ENCODE assay signal across 1 cellular context in the genomic region with DNA sequence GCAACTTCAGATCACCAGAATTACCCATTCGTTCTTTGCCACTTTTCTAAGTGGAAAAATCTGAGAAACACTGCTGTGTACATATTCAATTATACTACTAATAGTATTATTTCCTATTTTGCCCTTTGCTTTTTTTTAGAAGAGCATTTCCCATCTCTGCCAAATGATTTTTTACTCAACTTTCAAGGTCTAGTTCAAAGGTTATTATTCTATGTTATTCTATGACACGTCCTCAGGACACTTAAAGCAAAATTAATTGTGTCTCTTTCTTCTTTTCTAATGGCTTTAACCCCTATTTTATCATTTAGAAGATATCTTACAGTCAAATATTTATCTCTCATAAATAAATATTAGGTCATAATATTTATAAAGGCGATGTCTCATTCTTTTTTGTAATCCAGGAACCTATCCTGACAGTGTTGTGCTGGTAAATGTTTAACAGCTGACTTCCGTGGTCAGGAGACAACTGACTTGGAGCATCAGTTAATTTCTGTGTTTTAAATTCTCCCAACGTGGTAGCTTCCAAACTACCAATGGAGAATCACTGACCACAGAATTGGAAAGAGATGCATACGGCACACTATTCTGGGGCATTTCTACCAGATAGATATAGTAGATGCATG.
TF ChIP-seq lines count a peak whose summit lies in the region.

No MANE protein-coding gene starts in this region.

TF ChIP-seq in HepG2, 621 proteins besides CTCF, POLR2A, EP300 and RAD21 (continued from another document and continues in another):
- TF ChIP-seq, protein P1, sequence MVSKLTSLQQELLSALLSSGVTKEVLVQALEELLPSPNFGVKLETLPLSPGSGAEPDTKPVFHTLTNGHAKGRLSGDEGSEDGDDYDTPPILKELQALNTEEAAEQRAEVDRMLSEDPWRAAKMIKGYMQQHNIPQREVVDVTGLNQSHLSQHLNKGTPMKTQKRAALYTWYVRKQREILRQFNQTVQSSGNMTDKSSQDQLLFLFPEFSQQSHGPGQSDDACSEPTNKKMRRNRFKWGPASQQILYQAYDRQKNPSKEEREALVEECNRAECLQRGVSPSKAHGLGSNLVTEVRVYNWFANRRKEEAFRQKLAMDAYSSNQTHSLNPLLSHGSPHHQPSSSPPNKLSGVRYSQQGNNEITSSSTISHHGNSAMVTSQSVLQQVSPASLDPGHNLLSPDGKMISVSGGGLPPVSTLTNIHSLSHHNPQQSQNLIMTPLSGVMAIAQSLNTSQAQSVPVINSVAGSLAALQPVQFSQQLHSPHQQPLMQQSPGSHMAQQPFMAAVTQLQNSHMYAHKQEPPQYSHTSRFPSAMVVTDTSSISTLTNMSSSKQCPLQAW (CRISPR knock-in tag; IDR thresholded peaks at IDR 0.05): no peak
- TF ChIP-seq, protein P2, sequence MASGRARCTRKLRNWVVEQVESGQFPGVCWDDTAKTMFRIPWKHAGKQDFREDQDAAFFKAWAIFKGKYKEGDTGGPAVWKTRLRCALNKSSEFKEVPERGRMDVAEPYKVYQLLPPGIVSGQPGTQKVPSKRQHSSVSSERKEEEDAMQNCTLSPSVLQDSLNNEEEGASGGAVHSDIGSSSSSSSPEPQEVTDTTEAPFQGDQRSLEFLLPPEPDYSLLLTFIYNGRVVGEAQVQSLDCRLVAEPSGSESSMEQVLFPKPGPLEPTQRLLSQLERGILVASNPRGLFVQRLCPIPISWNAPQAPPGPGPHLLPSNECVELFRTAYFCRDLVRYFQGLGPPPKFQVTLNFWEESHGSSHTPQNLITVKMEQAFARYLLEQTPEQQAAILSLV (CRISPR knock-in tag; IDR thresholded peaks at IDR 0.05; ENCODE audit: borderline replicate concordance): no peak
- TF ChIP-seq MAFG (CRISPR knock-in tag; IDR thresholded peaks at IDR 0.05): no peak
- no peak for TF ChIP-seq MZF1 (CRISPR knock-in tag; IDR thresholded peaks at IDR 0.05; ENCODE audit: borderline replicate concordance)
- TF ChIP-seq PRPF4 (IDR thresholded peaks at IDR 0.05; ENCODE audit: low read depth, low read length, poor library complexity, severe bottlenecking): no peak
- TF ChIP-seq ETV5 (CRISPR knock-in tag; IDR thresholded peaks at IDR 0.05; ENCODE audit: borderline replicate concordance): peak; percentile 40; the same call in 1 of the 2 replicates
- TF ChIP-seq SRSF1 (optimal IDR thresholded peaks at IDR 0.05; ENCODE audit: low read depth, low read length): no peak
- TF ChIP-seq ZNF816 (CRISPR knock-in tag; IDR thresholded peaks at IDR 0.05; ENCODE audit: borderline replicate concordance): no peak
- peak; percentile 45 for TF ChIP-seq HNF4A (CRISPR knock-in tag; IDR thresholded peaks at IDR 0.05)
- no peak for TF ChIP-seq RBFOX2 (IDR thresholded peaks at IDR 0.05; ENCODE audit: low read depth, low read length)
- 0 out of 2 replicates have a peak, but pooled peaks have one; percentile 23 for TF ChIP-seq MEF2D (CRISPR knock-in tag; IDR thresholded peaks at IDR 0.05)
- TF ChIP-seq PITX1 (CRISPR knock-in tag; IDR thresholded peaks at IDR 0.05): no peak
- TF ChIP-seq SKI (IDR thresholded peaks at IDR 0.05; ENCODE audit: partially characterized antibody): no peak
- TF ChIP-seq XRCC5 (optimal IDR thresholded peaks at IDR 0.05; ENCODE audit: low read length): no peak
- no peak for TF ChIP-seq BORCS8-MEF2B (CRISPR knock-in tag; IDR thresholded peaks at IDR 0.05)
- TF ChIP-seq ZFP37 (CRISPR knock-in tag; IDR thresholded peaks at IDR 0.05; ENCODE audit: borderline replicate concordance): no peak
- TF ChIP-seq YEATS4 (CRISPR knock-in tag; IDR thresholded peaks at IDR 0.05; ENCODE audit: borderline replicate concordance): no peak
- TF ChIP-seq NFIC (IDR thresholded peaks at IDR 0.05; ENCODE audit: low read length): 0 out of 2 replicates have a peak, but pooled peaks have one; percentile 49
- TF ChIP-seq, protein P3, sequence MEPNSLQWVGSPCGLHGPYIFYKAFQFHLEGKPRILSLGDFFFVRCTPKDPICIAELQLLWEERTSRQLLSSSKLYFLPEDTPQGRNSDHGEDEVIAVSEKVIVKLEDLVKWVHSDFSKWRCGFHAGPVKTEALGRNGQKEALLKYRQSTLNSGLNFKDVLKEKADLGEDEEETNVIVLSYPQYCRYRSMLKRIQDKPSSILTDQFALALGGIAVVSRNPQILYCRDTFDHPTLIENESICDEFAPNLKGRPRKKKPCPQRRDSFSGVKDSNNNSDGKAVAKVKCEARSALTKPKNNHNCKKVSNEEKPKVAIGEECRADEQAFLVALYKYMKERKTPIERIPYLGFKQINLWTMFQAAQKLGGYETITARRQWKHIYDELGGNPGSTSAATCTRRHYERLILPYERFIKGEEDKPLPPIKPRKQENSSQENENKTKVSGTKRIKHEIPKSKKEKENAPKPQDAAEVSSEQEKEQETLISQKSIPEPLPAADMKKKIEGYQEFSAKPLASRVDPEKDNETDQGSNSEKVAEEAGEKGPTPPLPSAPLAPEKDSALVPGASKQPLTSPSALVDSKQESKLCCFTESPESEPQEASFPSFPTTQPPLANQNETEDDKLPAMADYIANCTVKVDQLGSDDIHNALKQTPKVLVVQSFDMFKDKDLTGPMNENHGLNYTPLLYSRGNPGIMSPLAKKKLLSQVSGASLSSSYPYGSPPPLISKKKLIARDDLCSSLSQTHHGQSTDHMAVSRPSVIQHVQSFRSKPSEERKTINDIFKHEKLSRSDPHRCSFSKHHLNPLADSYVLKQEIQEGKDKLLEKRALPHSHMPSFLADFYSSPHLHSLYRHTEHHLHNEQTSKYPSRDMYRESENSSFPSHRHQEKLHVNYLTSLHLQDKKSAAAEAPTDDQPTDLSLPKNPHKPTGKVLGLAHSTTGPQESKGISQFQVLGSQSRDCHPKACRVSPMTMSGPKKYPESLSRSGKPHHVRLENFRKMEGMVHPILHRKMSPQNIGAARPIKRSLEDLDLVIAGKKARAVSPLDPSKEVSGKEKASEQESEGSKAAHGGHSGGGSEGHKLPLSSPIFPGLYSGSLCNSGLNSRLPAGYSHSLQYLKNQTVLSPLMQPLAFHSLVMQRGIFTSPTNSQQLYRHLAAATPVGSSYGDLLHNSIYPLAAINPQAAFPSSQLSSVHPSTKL (CRISPR knock-in tag; IDR thresholded peaks at IDR 0.05): 0 out of 2 replicates have a peak, but pooled peaks have one; percentile 29
- TF ChIP-seq, protein P4, sequence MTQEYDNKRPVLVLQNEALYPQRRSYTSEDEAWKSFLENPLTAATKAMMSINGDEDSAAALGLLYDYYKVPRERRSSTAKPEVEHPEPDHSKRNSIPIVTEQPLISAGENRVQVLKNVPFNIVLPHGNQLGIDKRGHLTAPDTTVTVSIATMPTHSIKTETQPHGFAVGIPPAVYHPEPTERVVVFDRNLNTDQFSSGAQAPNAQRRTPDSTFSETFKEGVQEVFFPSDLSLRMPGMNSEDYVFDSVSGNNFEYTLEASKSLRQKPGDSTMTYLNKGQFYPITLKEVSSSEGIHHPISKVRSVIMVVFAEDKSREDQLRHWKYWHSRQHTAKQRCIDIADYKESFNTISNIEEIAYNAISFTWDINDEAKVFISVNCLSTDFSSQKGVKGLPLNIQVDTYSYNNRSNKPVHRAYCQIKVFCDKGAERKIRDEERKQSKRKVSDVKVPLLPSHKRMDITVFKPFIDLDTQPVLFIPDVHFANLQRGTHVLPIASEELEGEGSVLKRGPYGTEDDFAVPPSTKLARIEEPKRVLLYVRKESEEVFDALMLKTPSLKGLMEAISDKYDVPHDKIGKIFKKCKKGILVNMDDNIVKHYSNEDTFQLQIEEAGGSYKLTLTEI (CRISPR knock-in tag; conservative IDR thresholded peaks at IDR 0.05): no peak
- TF ChIP-seq ERF (CRISPR knock-in tag; IDR thresholded peaks at IDR 0.05): no peak
- no peak for TF ChIP-seq RBM39 (IDR thresholded peaks at IDR 0.05; ENCODE audit: low read depth, low read length, poor library complexity, severe bottlenecking)
- TF ChIP-seq KLF6 (CRISPR knock-in tag; IDR thresholded peaks at IDR 0.05): no peak
- TF ChIP-seq, protein P5, sequence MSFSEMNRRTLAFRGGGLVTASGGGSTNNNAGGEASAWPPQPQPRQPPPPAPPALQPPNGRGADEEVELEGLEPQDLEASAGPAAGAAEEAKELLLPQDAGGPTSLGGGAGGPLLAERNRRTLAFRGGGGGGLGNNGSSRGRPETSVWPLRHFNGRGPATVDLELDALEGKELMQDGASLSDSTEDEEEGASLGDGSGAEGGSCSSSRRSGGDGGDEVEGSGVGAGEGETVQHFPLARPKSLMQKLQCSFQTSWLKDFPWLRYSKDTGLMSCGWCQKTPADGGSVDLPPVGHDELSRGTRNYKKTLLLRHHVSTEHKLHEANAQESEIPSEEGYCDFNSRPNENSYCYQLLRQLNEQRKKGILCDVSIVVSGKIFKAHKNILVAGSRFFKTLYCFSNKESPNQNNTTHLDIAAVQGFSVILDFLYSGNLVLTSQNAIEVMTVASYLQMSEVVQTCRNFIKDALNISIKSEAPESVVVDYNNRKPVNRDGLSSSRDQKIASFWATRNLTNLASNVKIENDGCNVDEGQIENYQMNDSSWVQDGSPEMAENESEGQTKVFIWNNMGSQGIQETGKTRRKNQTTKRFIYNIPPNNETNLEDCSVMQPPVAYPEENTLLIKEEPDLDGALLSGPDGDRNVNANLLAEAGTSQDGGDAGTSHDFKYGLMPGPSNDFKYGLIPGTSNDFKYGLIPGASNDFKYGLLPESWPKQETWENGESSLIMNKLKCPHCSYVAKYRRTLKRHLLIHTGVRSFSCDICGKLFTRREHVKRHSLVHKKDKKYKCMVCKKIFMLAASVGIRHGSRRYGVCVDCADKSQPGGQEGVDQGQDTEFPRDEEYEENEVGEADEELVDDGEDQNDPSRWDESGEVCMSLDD (CRISPR knock-in tag; IDR thresholded peaks at IDR 0.05; ENCODE audit: borderline replicate concordance): no peak
- TF ChIP-seq, protein P6, sequence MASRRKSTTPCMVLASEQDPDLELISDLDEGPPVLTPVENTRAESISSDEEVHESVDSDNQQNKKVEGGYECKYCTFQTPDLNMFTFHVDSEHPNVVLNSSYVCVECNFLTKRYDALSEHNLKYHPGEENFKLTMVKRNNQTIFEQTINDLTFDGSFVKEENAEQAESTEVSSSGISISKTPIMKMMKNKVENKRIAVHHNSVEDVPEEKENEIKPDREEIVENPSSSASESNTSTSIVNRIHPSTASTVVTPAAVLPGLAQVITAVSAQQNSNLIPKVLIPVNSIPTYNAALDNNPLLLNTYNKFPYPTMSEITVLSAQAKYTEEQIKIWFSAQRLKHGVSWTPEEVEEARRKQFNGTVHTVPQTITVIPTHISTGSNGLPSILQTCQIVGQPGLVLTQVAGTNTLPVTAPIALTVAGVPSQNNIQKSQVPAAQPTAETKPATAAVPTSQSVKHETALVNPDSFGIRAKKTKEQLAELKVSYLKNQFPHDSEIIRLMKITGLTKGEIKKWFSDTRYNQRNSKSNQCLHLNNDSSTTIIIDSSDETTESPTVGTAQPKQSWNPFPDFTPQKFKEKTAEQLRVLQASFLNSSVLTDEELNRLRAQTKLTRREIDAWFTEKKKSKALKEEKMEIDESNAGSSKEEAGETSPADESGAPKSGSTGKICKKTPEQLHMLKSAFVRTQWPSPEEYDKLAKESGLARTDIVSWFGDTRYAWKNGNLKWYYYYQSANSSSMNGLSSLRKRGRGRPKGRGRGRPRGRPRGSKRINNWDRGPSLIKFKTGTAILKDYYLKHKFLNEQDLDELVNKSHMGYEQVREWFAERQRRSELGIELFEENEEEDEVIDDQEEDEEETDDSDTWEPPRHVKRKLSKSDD (CRISPR knock-in tag; IDR thresholded peaks at IDR 0.05; ENCODE audit: low read depth): no peak
- TF ChIP-seq SAP130 (CRISPR knock-in tag; IDR thresholded peaks at IDR 0.05; ENCODE audit: low read depth): peak; percentile 10; the same call in 1 of the 2 replicates
- peak; percentile 21; the same call in 1 of the 2 replicates for TF ChIP-seq HMG20A (CRISPR knock-in tag; IDR thresholded peaks at IDR 0.05; ENCODE audit: borderline replicate concordance)
- TF ChIP-seq ATAD3A (CRISPR knock-in tag; IDR thresholded peaks at IDR 0.05): no peak
- no peak for TF ChIP-seq CAMTA2 (CRISPR knock-in tag; IDR thresholded peaks at IDR 0.05; ENCODE audit: borderline replicate concordance)
- TF ChIP-seq, protein P7, sequence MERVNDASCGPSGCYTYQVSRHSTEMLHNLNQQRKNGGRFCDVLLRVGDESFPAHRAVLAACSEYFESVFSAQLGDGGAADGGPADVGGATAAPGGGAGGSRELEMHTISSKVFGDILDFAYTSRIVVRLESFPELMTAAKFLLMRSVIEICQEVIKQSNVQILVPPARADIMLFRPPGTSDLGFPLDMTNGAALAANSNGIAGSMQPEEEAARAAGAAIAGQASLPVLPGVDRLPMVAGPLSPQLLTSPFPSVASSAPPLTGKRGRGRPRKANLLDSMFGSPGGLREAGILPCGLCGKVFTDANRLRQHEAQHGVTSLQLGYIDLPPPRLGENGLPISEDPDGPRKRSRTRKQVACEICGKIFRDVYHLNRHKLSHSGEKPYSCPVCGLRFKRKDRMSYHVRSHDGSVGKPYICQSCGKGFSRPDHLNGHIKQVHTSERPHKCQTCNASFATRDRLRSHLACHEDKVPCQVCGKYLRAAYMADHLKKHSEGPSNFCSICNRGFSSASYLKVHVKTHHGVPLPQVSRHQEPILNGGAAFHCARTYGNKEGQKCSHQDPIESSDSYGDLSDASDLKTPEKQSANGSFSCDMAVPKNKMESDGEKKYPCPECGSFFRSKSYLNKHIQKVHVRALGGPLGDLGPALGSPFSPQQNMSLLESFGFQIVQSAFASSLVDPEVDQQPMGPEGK (CRISPR knock-in tag; IDR thresholded peaks at IDR 0.05): no peak
- TF ChIP-seq, protein P8, sequence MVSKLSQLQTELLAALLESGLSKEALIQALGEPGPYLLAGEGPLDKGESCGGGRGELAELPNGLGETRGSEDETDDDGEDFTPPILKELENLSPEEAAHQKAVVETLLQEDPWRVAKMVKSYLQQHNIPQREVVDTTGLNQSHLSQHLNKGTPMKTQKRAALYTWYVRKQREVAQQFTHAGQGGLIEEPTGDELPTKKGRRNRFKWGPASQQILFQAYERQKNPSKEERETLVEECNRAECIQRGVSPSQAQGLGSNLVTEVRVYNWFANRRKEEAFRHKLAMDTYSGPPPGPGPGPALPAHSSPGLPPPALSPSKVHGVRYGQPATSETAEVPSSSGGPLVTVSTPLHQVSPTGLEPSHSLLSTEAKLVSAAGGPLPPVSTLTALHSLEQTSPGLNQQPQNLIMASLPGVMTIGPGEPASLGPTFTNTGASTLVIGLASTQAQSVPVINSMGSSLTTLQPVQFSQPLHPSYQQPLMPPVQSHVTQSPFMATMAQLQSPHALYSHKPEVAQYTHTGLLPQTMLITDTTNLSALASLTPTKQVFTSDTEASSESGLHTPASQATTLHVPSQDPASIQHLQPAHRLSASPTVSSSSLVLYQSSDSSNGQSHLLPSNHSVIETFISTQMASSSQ (IDR thresholded peaks at IDR 0.05; ENCODE audit: low read depth): peak; percentile 80
- TF ChIP-seq, protein P8 (CRISPR knock-in tag; IDR thresholded peaks at IDR 0.05; ENCODE audit: borderline replicate concordance): 0 out of 2 replicates have a peak, but pooled peaks have one; percentile 42
- no peak for TF ChIP-seq NR2F6 (IDR thresholded peaks at IDR 0.05)
- no peak for TF ChIP-seq NR2F6 (CRISPR knock-in tag; IDR thresholded peaks at IDR 0.05)
- no peak for TF ChIP-seq ZNF234 (CRISPR knock-in tag; conservative IDR thresholded peaks at IDR 0.05)
